In genomic region chr17:18040287-18040858, GRCh38 we compare ENCODE assay signal across 8 cellular contexts. TPM values are rescaled to one million over a fixed set of nuclear protein-coding genes. Genes with fewer than 3 reads are reported as not detected.
DNase-seq lines count a peak whose midpoint lies in the region; ATAC-seq and TF ChIP-seq lines count a peak whose summit lies in the region.

No MANE protein-coding gene starts in this region.

- peaks cover 3% of the 10 kb centered on the region for H3K36me3 Mint-ChIP-seq in T-helper 17 cell (ENCODE audit: low read depth)

- peaks cover 44% of the 10 kb centered on the region for H3K4me1 Mint-ChIP-seq in T-helper 17 cell

- no peaks in the 10 kb centered on the region for H3K27me3 Mint-ChIP-seq in T-helper 17 cell

- peak overlapping the region; percentile 100 for H3K4me3 Mint-ChIP-seq in T-helper 17 cell

- TF ChIP-seq CTCF in fibroblast of villous mesenchyme (IDR thresholded peaks at IDR 0.05; ENCODE audit: insufficient read depth, low read depth, low read length), result no peak

- peak overlapping the region; percentile 89 for H3K27ac Mint-ChIP-seq in T-helper 17 cell

- H3K9me3 ChIP-seq in T-helper 17 cell (ENCODE audit: control insufficient read depth, low read length, poor library complexity, severe bottlenecking), result no peaks in the 10 kb centered on the region

- ATAC-seq in GM21717 (IDR thresholded peaks at IDR 0.05; ENCODE audit: unreplicated experiment) (peak; percentile 3), T-helper 17 cell (no peak)

- H3K4me3 ChIP-seq in fibroblast of villous mesenchyme (ENCODE audit: low read depth, low read length), result peak overlapping the region; percentile 95
- H3K4me3 ChIP-seq in skeletal muscle cell (ENCODE audit: low read depth, low read length), result peak overlapping the region; percentile 74

- DNase-seq in T-helper 17 cell, result no peak
- DNase-seq in fibroblast of villous mesenchyme (ENCODE audit: low read depth), result no peak
- DNase-seq in skeletal muscle cell (ENCODE audit: low read depth), result no peak
- DNase-seq in NCI-H1694 (lab: John Stamatoyannopoulos, UW), result no peak
- DNase-seq in NCI-H2081 (lab: John Stamatoyannopoulos, UW), result no peak
- DNase-seq in anterior cingulate cortex (lab: John Stamatoyannopoulos, UW), result no peak
- no peak for DNase-seq in NK-92 treated with Interleukin-12 subunit alpha and Interleukin-12 subunit beta, amount 100 ng/mL, for 24 hours (lab: John Stamatoyannopoulos, UW)

RNA-seq across cellular contexts. Expression of gene GID4, which starts 1.2 kb away (rescaled TPM):
- total RNA-seq in T-helper 17 cell, result 1 to 10 TPM; 6.7 to 7.8 TPM
- total RNA-seq in fibroblast of villous mesenchyme, result 6.8 and 7.8 TPM in 2 replicates

RNA-seq across cellular contexts. Expression of gene ATPAF2, which starts 1.4 kb away (rescaled TPM):
- total RNA-seq in T-helper 17 cell, result 10 to 100 TPM; 24.3 to 26.7 TPM
- 13.0 and 15.5 TPM in 2 replicates for total RNA-seq in fibroblast of villous mesenchyme

RNA-seq across cellular contexts. Expression of gene DRG2, which starts 47.4 kb away (rescaled TPM):
- total RNA-seq in T-helper 17 cell, result 10 to 100 TPM; 43.6 to 52.3 TPM
- 30.3 and 33.2 TPM in 2 replicates for total RNA-seq in fibroblast of villous mesenchyme
